Comparison of ENCODE assay signal across 8 cellular contexts in genomic region chr3:133943639-133944131, GRCh38. TPM values are rescaled to one million over a fixed set of nuclear protein-coding genes. Genes with fewer than 3 reads are reported as not detected.
DNase-seq lines count a peak whose midpoint lies in the region; ATAC-seq and TF ChIP-seq lines count a peak whose summit lies in the region.

No MANE protein-coding gene starts in this region.

- peak; percentile 83 for DNase-seq in ACHN
- peak; percentile 97 for DNase-seq in astrocyte of the cerebellum (ENCODE audit: low read depth)
- DNase-seq in kidney glomerular epithelial cell (lab: John Stamatoyannopoulos, UW) = peak; percentile 93
- no peak for DNase-seq in left lobe of liver (ENCODE audit: low spot score)
- no peak for DNase-seq in HuH-7.5 (ENCODE audit: low spot score)
- DNase-seq in activated naive CD4-positive, alpha-beta T cell (lab: John Stamatoyannopoulos, UW) = no peak
- no peak for DNase-seq in iPS-NIHi11 (ENCODE audit: low spot score)

- no peaks in the 10 kb centered on the region for H4K20me1 ChIP-seq in KMS-11 (ENCODE audit: insufficient read depth)

- H3K4me2 ChIP-seq in KMS-11 = peak overlapping the region; percentile 49; the same call in 1 of the 2 replicates

- no peak overlapping the region for H2AFZ ChIP-seq in KMS-11 (ENCODE audit: low read depth)

- peaks cover 50% of the 10 kb centered on the region for H3K4me1 ChIP-seq in KMS-11 (ENCODE audit: low read depth, poor library complexity, severe bottlenecking)

- H3K27ac ChIP-seq in KMS-11 = no peak overlapping the region

- H3K9ac ChIP-seq in KMS-11 = no peak overlapping the region

- no peaks in the 10 kb centered on the region for H3K36me3 ChIP-seq in KMS-11 (ENCODE audit: insufficient read depth)

- H3K79me2 ChIP-seq in KMS-11 (ENCODE audit: insufficient read depth, low read depth) = no peaks in the 10 kb centered on the region

- H3K27me3 ChIP-seq in KMS-11 (ENCODE audit: insufficient read depth, low read depth) = no peaks in the 10 kb centered on the region

- H3K4me3 ChIP-seq in KMS-11 (IDR thresholded peaks at IDR 0.05; ENCODE audit: insufficient read depth, low read depth, low read length) = no peak overlapping the region
- no peak overlapping the region for H3K4me3 ChIP-seq in astrocyte of the cerebellum (ENCODE audit: low read depth, low read length)

- in situ Hi-C loops in ACHN (cut with HindIII; ENCODE audit: low pct_ligation_motif_present, low pct_unique_long_range_greater_than_20kb, low sequenced_read_pairs) (no loop called here), astrocyte of the cerebellum (cut with HindIII; ENCODE audit: low sequenced_read_pairs) (loop anchor here (25.0 kb wide), 2 partner anchors 269 to 544 kb away; partner anchors contain the start of genes ANAPC13 and CEP63)

- TF ChIP-seq CTCF in KMS-11 (conservative IDR thresholded peaks at IDR 0.05; ENCODE audit: low read depth, low read length) (no peak), astrocyte of the cerebellum (IDR thresholded peaks at IDR 0.05; ENCODE audit: low read depth, low read length, missing control alignments) (no peak)

- ATAC-seq in left lobe of liver = no peak

RNA-seq across cellular contexts. Expression of gene RAB6B, which starts 48.0 kb away (rescaled TPM):
- 0.35 TPM for total RNA-seq in left lobe of liver

Comparison
In these comparisons a context has a peak if more than half of its experiments do, and no peak if none do; other contexts are left out.
1. DNase-seq: peak in ACHN (single experiment), astrocyte of the cerebellum (single experiment) and kidney glomerular epithelial cell (single experiment); none in left lobe of liver (single experiment), HuH-7.5 (single experiment), activated naive CD4-positive, alpha-beta T cell (0 of 4) and iPS-NIHi11 (single experiment).